ENCODE assay signal across 15 cellular contexts in genomic region chr1:214363386-214363785, GRCh38.
"Had no signal": no experiment of that assay in that cellular context is flagged by ENCODE, and none has a peak within 500 bp of the region (broad histone marks: within the 10 kb centered on the region; RNA-seq: fewer than 3 reads in every experiment).

No MANE protein-coding gene starts in this region.

- H3K4me1 ChIP-seq: sigmoid colon had no signal

- H3K27ac Mint-ChIP-seq: activated CD4-positive, alpha-beta memory T cell treated with anti-CD3 and anti-CD28 coated beads, Interleukin-2, amount 10 ng/mL, durations not matched to agents 7 days and 5 days; activated naive CD8-positive, alpha-beta T cell; activated T-cell treated with anti-CD3 and anti-CD28 coated beads, Interleukin-2, amount 50 U/mL, for 24 hours; T-helper 1 cell treated with Interleukin-12 subunit alpha and Interleukin-12 subunit beta and Interleukin-4 antibody, amounts not matched to agents 30 μg/mL and 1 μg/mL, for 36 hours had no signal

- DNase-seq: activated CD4-positive, alpha-beta memory T cell treated with anti-CD3 and anti-CD28 coated beads, Interleukin-2, amount 10 ng/mL, durations not matched to agents 7 days and 5 days; activated CD4-positive, alpha-beta T cell treated with anti-CD3 and anti-CD28 coated beads for 4 hours; activated effector memory CD4-positive, alpha-beta T cell treated with anti-CD3 and anti-CD28 coated beads, Interleukin-2, amount 50 U/mL, for 16 hours; activated T-cell treated with anti-CD3 and anti-CD28 coated beads, Interleukin-2, amount 50 U/mL, for 24 hours; brain microvascular endothelial cell; cerebellar nuclear complex; effector memory CD4-positive, alpha-beta T cell; kidney glomerular epithelial cell; sigmoid colon; stimulated activated CD4-positive, alpha-beta T cell treated with anti-CD3 and anti-CD28 coated beads, Interleukin-12 subunit alpha, Interleukin-12 subunit beta, amount 100 ng/mL, for 4 hours; stimulated activated CD4-positive, alpha-beta T cell treated with anti-CD3 and anti-CD28 coated beads, Interleukin-2, amount 100 ng/mL, for 24 hours had no signal

- H3K27me3 ChIP-seq: brain microvascular endothelial cell, sigmoid colon had no signal

- H3K36me3 Mint-ChIP-seq: activated naive CD8-positive, alpha-beta T cell had no signal

- H3K4me3 Mint-ChIP-seq: activated CD4-positive, alpha-beta memory T cell treated with anti-CD3 and anti-CD28 coated beads, Interleukin-2, amount 10 ng/mL, durations not matched to agents 7 days and 5 days; activated naive CD8-positive, alpha-beta T cell; activated T-cell treated with anti-CD3 and anti-CD28 coated beads, Interleukin-2, amount 50 U/mL, for 24 hours; dendritic cell treated with granulocyte-macrophage colony-stimulating factor and Interleukin-4, amounts not matched to agents 40 ng/mL and 50 ng/mL, for 4 days; T-helper 1 cell treated with Interleukin-12 subunit alpha and Interleukin-12 subunit beta and Interleukin-4 antibody, amounts not matched to agents 30 μg/mL and 1 μg/mL, for 36 hours had no signal

- H3K9me3 Mint-ChIP-seq: activated CD4-positive, alpha-beta memory T cell treated with anti-CD3 and anti-CD28 coated beads, Interleukin-2, amount 10 ng/mL, durations not matched to agents 7 days and 5 days; activated T-cell treated with anti-CD3 and anti-CD28 coated beads, Interleukin-2, amount 50 U/mL, for 24 hours had no signal

- H3K27ac ChIP-seq: brain microvascular endothelial cell, sigmoid colon had no signal

- H3K9me3 ChIP-seq: sigmoid colon, thoracic aorta had no signal

- H3K4me3 ChIP-seq: sigmoid colon, thoracic aorta had no signal
